ENCODE assay signal across 12 cellular contexts in the genomic region with DNA sequence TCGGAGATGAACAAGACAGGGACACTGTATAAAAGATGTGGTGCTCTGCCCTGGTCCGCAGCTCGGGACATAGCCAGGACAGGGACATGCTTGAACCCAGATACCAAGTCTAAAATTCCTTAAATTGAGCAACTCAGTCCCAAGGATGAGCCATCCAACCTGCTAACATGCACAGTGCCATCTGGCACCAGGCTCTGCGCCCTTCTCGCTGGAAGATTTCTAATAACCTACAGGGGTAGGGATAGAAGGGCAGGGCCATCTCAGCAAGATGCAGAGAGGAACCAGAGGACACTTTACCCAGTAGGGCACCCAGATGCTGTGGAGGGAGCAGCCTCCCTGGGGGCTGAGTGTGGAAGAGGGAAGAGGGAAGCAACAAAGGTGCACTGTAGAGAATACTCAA.
DNase-seq lines count a peak whose midpoint lies in the region; ATAC-seq and TF ChIP-seq lines count a peak whose summit lies in the region.
"Had no signal": no experiment of that assay in that cellular context is flagged by ENCODE, and none has a peak within 500 bp of the region (broad histone marks: within the 10 kb centered on the region; RNA-seq: fewer than 3 reads in every experiment).

No MANE protein-coding gene starts in this region.

- H3K27ac Mint-ChIP-seq in stimulated activated effector memory CD8-positive, alpha-beta T cell treated with anti-CD3 and anti-CD28 coated beads, Interleukin-12 subunit alpha, Interleukin-12 subunit beta, amount 100 ng/mL, for 72 hours: peak overlapping the region; percentile 85

- POLR2A ChIA-PET in OCI-LY7 (lab: Charles Lee): interaction anchor here (1.4 kb wide), 1 partner anchor 105 kb away, joined by 4 read pairs; no protein-coding TSS in a partner anchor

- H3K36me3 Mint-ChIP-seq in stimulated activated effector memory CD8-positive, alpha-beta T cell treated with anti-CD3 and anti-CD28 coated beads, Interleukin-12 subunit alpha, Interleukin-12 subunit beta, amount 100 ng/mL, for 72 hours: peaks cover 89% of the 10 kb centered on the region

- H3K27ac ChIP-seq in OCI-LY7 (ENCODE audit: low read depth, low read length, poor library complexity, severe bottlenecking): no peak overlapping the region
- H3K27ac ChIP-seq in dorsolateral prefrontal cortex: peak overlapping the region in 58 of 59 donors; percentile 52 to 100 (median 92)
- no peak overlapping the region for H3K27ac ChIP-seq in aorta (ENCODE audit: low read depth in 1 of 2, low read length in 2 of 2)

- H3K27me3 ChIP-seq in dorsolateral prefrontal cortex (no peaks in the 10 kb centered on the region), aorta (ENCODE audit: control insufficient read depth in 1 of 2, insufficient read depth in 2 of 2, low read length in 1 of 2) (no peaks in the 10 kb centered on the region)
- H3K27me3 ChIP-seq: tibial nerve had no signal

- H3K9me3 ChIP-seq in OCI-LY7 (ENCODE audit: low read length) (no peaks in the 10 kb centered on the region), aorta (ENCODE audit: control insufficient read depth, low read length) (no peaks in the 10 kb centered on the region)
- H3K9me3 ChIP-seq: tibial nerve had no signal

- H3K36me3 ChIP-seq in OCI-LY7 (ENCODE audit: insufficient read depth, low read length) (no peaks in the 10 kb centered on the region), aorta (ENCODE audit: control insufficient read depth in 1 of 2, insufficient read depth in 2 of 2, low read length in 1 of 2) (no peaks in the 10 kb centered on the region)
- H3K36me3 ChIP-seq: tibial nerve had no signal

- H3K4me3 Mint-ChIP-seq in stimulated activated effector memory CD8-positive, alpha-beta T cell treated with anti-CD3 and anti-CD28 coated beads, Interleukin-12 subunit alpha, Interleukin-12 subunit beta, amount 100 ng/mL, for 72 hours: peak overlapping the region; percentile 44

- TF ChIP-seq CTCF in OCI-LY7 (conservative IDR thresholded peaks at IDR 0.05; ENCODE audit: low read length) (no peak), dorsolateral prefrontal cortex (IDR thresholded peaks at IDR 0.05 in 54 of 56, conservative IDR thresholded peaks at IDR 0.05 in 2 of 56; ENCODE audit: low read depth in 1 of 56, partially characterized antibody in 56 of 56) (no peak)

- WGBS in aorta, 2 donors: 88 to 96% methylated on average over 5 of the region's 5 CpGs

- no peak overlapping the region for H2AFZ ChIP-seq in OCI-LY7 (ENCODE audit: low read length)

- peak; percentile 2 for ATAC-seq in stimulated activated effector memory CD8-positive, alpha-beta T cell treated with anti-CD3 and anti-CD28 coated beads, Interleukin-12 subunit alpha, Interleukin-12 subunit beta, amount 100 ng/mL, for 72 hours
- ATAC-seq in aorta (ENCODE audit: low FRiP score): no peak
- ATAC-seq: K562, left ventricle myocardium superior had no signal

- no peaks in the 10 kb centered on the region for H3K9me3 Mint-ChIP-seq in stimulated activated effector memory CD8-positive, alpha-beta T cell treated with anti-CD3 and anti-CD28 coated beads, Interleukin-12 subunit alpha, Interleukin-12 subunit beta, amount 100 ng/mL, for 72 hours

- no peaks in the 10 kb centered on the region for H3K9me2 ChIP-seq in OCI-LY7 (ENCODE audit: insufficient read depth, low read length)

- CTCF ChIA-PET in OCI-LY7 (lab: Charles Lee; ENCODE audit: unreplicated experiment): no interaction called here

- H3K4me2 ChIP-seq in OCI-LY7 (ENCODE audit: low read length): peak overlapping the region; percentile 48; the same call in 1 of the 2 replicates

- H3K4me1 ChIP-seq in OCI-LY7 (ENCODE audit: insufficient read depth, low read length, poor library complexity, severe bottlenecking): peaks cover 86% of the 10 kb centered on the region
- H3K4me1 ChIP-seq in aorta (ENCODE audit: control insufficient read depth in 1 of 2, insufficient read depth in 2 of 2, low read length in 2 of 2): no peaks in the 10 kb centered on the region

- peaks cover 81% of the 10 kb centered on the region for H3K4me1 Mint-ChIP-seq in stimulated activated effector memory CD8-positive, alpha-beta T cell treated with anti-CD3 and anti-CD28 coated beads, Interleukin-12 subunit alpha, Interleukin-12 subunit beta, amount 100 ng/mL, for 72 hours

- intact Hi-C loops in OCI-LY7 (cut with micrococcal nuclease; ENCODE audit: unreplicated experiment) (no loop called here), dorsolateral prefrontal cortex (cut with DNase I) (loop anchor here in 1 of 2 donors (5.0 to 10.0 kb wide), 2 partner anchors 105 to 123 kb away; partner anchors contain the start of genes CKS2 and SECISBP2), aorta (cut with DNase I) (no loop called here)

- H4K20me1 ChIP-seq in OCI-LY7 (ENCODE audit: insufficient read depth, low read length): peaks cover 4% of the 10 kb centered on the region; the same call in 1 of the 2 replicates

- no peaks in the 10 kb centered on the region for H3K79me2 ChIP-seq in OCI-LY7 (ENCODE audit: insufficient read depth, low read depth, low read length)

- H3K4me3 ChIP-seq in OCI-LY7 (ENCODE audit: low read depth, low read length, poor library complexity, severe bottlenecking) (no peak overlapping the region), dorsolateral prefrontal cortex (peak overlapping the region in 1 of 59 donors; percentile 11), aorta (ENCODE audit: low read length in 2 of 2) (no peak overlapping the region)
- H3K4me3 ChIP-seq: K562, tibial nerve had no signal

- peak; percentile 78 for DNase-seq in NCI-H510A treated with DMSO at 0.1 percent for 48 hours (lab: John Stamatoyannopoulos, UW)
- no peak for DNase-seq in NCI-H510A (lab: John Stamatoyannopoulos, UW)
- no peak for DNase-seq in OCI-LY7 (ENCODE audit: low spot score)
- no peak for DNase-seq in dorsolateral prefrontal cortex
- DNase-seq in stimulated activated effector memory CD8-positive, alpha-beta T cell treated with anti-CD3 and anti-CD28 coated beads, Interleukin-12 subunit alpha, Interleukin-12 subunit beta, amount 100 ng/mL, for 72 hours (ENCODE audit: low spot score in 2 of 2): no peak
- no peak for DNase-seq in SHP77 treated with DMSO at 0.1 percent for 48 hours (lab: John Stamatoyannopoulos, UW)
- DNase-seq in aorta: no peak
- no peak for DNase-seq in SHP77 (lab: John Stamatoyannopoulos, UW)
- DNase-seq: hippocampal formation, left ventricle myocardium superior had no signal

- no TSS peak for BruUV-seq in OCI-LY7 (replicated peaks; lab: Mats Ljungman, UMichigan)

Comparison
In these comparisons a context has a peak if more than half of its experiments do, and no peak if none do; other contexts are left out.
1. H3K27ac ChIP-seq: peak in dorsolateral prefrontal cortex (58 of 59); none in OCI-LY7 (single experiment) and aorta (0 of 2).